Comparison of ENCODE assay signal across 22 cellular contexts in the genomic region with DNA sequence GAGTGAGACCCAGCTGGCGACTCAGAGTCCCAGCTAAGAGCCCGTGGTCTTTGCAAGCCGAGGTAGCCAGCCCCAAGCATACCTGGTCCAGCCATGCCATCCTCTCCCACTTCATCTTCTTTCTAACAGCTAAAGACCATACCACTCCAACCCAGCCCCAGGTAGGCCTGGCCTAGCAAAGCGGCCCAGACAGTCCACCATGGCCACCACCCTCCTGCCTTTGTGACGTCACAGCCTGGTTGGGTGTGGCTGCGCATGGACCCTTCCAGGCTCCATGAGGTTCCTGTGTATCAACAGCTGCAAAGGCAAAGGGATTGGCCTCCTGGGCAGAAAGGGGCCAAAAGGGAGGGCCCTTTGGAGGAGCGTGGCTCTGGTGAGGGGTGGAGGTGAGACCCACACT. TPM values are rescaled to one million over a fixed set of nuclear protein-coding genes. Genes with fewer than 3 reads are reported as not detected.
A peak's percentile ranks its signal among the peaks of the same experiment; 100 is the strongest.
DNase-seq lines count a peak whose midpoint lies in the region; ATAC-seq, FAIRE-seq and TF ChIP-seq lines count a peak whose summit lies in the region.
"Had no signal": no experiment of that assay in that cellular context is flagged by ENCODE, and none has a peak within 500 bp of the region (broad histone marks: within the 10 kb centered on the region; RNA-seq: fewer than 3 reads in every experiment).

No MANE protein-coding gene starts in this region.

- no peaks in the 10 kb centered on the region for H3K9me3 Mint-ChIP-seq in activated naive CD4-positive, alpha-beta T cell treated with anti-CD3 and anti-CD28 coated beads, Interleukin-2, amount 50 U/mL, for 72 hours
- H3K9me3 Mint-ChIP-seq: CD8-positive, alpha-beta memory T cell had no signal

- TF ChIP-seq EP300 in HepG2 (IDR thresholded peaks at IDR 0.05; ENCODE audit: low read depth in 2 of 2, low read length in 2 of 2) (no peak), HepG2 (CRISPR knock-in tag; IDR thresholded peaks at IDR 0.05; ENCODE audit: borderline replicate concordance) (no peak)

- no peak overlapping the region for H3K4me2 ChIP-seq in HepG2 (ENCODE audit: low read depth, low read length)

- CTCF ChIA-PET in HepG2 (lab: Yijun Ruan, JAX; ENCODE audit: low intra/inter-chr PET ratio, low total read pairs), result no interaction called here

- H3K27ac Mint-ChIP-seq in activated naive CD4-positive, alpha-beta T cell treated with anti-CD3 and anti-CD28 coated beads, Interleukin-2, amount 50 U/mL, for 72 hours, result no peak overlapping the region
- H3K27ac Mint-ChIP-seq: CD4-positive, CD25-positive, alpha-beta regulatory T cell; CD8-positive, alpha-beta memory T cell had no signal

- ATAC-seq in HepG2 (no peak), right lobe of liver (no peak), GM21723 (IDR thresholded peaks at IDR 0.05; ENCODE audit: unreplicated experiment) (no peak)
- ATAC-seq in activated naive CD4-positive, alpha-beta T cell treated with anti-CD3 and anti-CD28 coated beads, Interleukin-2, amount 50 U/mL, for 72 hours, result no peak
- ATAC-seq: GM12878 had no signal

- peaks cover 4 to 20% of the 10 kb centered on the region in 2 experiments; a peak in 4 of 5 replicates for H3K27me3 ChIP-seq in HepG2 (ENCODE audit: control insufficient read depth in 1 of 2, insufficient read depth in 2 of 2, low read length in 2 of 2)
- H3K27me3 ChIP-seq in right lobe of liver, result peaks cover 0 to 15% of the 10 kb centered on the region in 2 donors
- peaks cover 0 to 6% (median 0%) of the 10 kb centered on the region in 45 donors for H3K27me3 ChIP-seq in dorsolateral prefrontal cortex

- TF ChIP-seq RAD21 in HepG2 (CRISPR knock-in tag; IDR thresholded peaks at IDR 0.05), result no peak

- FAIRE-seq in HepG2 (lab: Jason Lieb, UNC), result no peak
- FAIRE-seq: GM12878 had no signal

- BruUV-seq in HepG2 (replicated peaks; lab: Mats Ljungman, UMichigan), result no TSS peak

- H3K4me1 ChIP-seq in HepG2 (ENCODE audit: insufficient read depth, low read length) (no peaks in the 10 kb centered on the region), right lobe of liver (peaks cover 0 to 14% (median 0%) of the 10 kb centered on the region in 4 donors)
- H3K4me1 ChIP-seq: BE2C, HAP-1 had no signal

- POLR2A ChIA-PET in HepG2 (lab: Yijun Ruan, JAX), result no interaction called here

- H3K9me3 ChIP-seq in HepG2 (ENCODE audit: low read length) (no peaks in the 10 kb centered on the region), right lobe of liver (no peaks in the 10 kb centered on the region)
- H3K9me3 ChIP-seq: BE2C, HAP-1 had no signal

- no peak overlapping the region for H3K9ac ChIP-seq in HepG2 (ENCODE audit: insufficient read depth, low read depth, low read length)
- H3K9ac ChIP-seq: GM23248 had no signal

- H3K4me3 ChIP-seq in HepG2 (replicated peaks in 1 of 3; ENCODE audit: insufficient read depth in 1 of 3, low read depth in 2 of 3, low read length in 3 of 3) (no peak overlapping the region), right lobe of liver (no peak overlapping the region), dorsolateral prefrontal cortex (peak overlapping the region in 41 of 59 donors; percentile 7 to 86 (median 76))
- H3K4me3 ChIP-seq: GM12878, GM23248, HAP-1 had no signal

- DNase-seq in HepG2 (ENCODE audit: low spot score) (no peak), right lobe of liver (no peak), dorsolateral prefrontal cortex (peak in 1 of 10 donors; percentile 37), posterior vena cava (ENCODE audit: low spot score) (peak; percentile 63), midbrain (lab: John Stamatoyannopoulos, UW) (no peak)
- DNase-seq in activated naive CD4-positive, alpha-beta T cell treated with anti-CD3 and anti-CD28 coated beads, Interleukin-2, amount 50 U/mL, for 72 hours (ENCODE audit: low spot score in 2 of 2), result no peak
- DNase-seq: BE2C; C1 segment of cervical spinal cord; CD4-positive, CD25-positive, alpha-beta regulatory T cell; CD8-positive, alpha-beta memory T cell; COR-L47; DMS 273 treated with DMSO at 0.1 percent for 48 hours; DMS53; DND-41; EL; GM23248; IMR-90 had no signal

- H3K36me3 Mint-ChIP-seq in activated naive CD4-positive, alpha-beta T cell treated with anti-CD3 and anti-CD28 coated beads, Interleukin-2, amount 50 U/mL, for 72 hours, result no peaks in the 10 kb centered on the region
- H3K36me3 Mint-ChIP-seq: CD4-positive, CD25-positive, alpha-beta regulatory T cell; CD8-positive, alpha-beta memory T cell had no signal

- TF ChIP-seq CTCF in HepG2 (CRISPR knock-in tag; IDR thresholded peaks at IDR 0.05) (no peak), right lobe of liver (IDR thresholded peaks at IDR 0.05) (no peak), dorsolateral prefrontal cortex (IDR thresholded peaks at IDR 0.05 in 54 of 56, conservative IDR thresholded peaks at IDR 0.05 in 2 of 56; ENCODE audit: low read depth in 1 of 56, partially characterized antibody in 56 of 56) (no peak)

- H3K36me3 ChIP-seq in HepG2 (replicated peaks in 1 of 2; ENCODE audit: control insufficient read depth in 1 of 2, insufficient read depth in 2 of 2, low read length in 2 of 2), result no peaks in the 10 kb centered on the region
- H3K36me3 ChIP-seq in right lobe of liver, result no peaks in the 10 kb centered on the region
- H3K36me3 ChIP-seq: BE2C, HAP-1 had no signal

- no peaks in the 10 kb centered on the region for H4K20me1 ChIP-seq in HepG2 (ENCODE audit: insufficient read depth, low read length)

- H3K27ac ChIP-seq in HepG2 (ENCODE audit: extremely low read length, insufficient read depth, low read length), result no peak overlapping the region
- H3K27ac ChIP-seq in right lobe of liver, result no peak overlapping the region
- H3K27ac ChIP-seq in dorsolateral prefrontal cortex, result peak overlapping the region in 11 of 59 donors; percentile 1 to 96 (median 19)
- H3K27ac ChIP-seq: 22Rv1, GM23248 had no signal

- TF ChIP-seq POLR2A in HepG2 (IDR thresholded peaks at IDR 0.05; ENCODE audit: insufficient read depth in 1 of 2, low read depth in 2 of 2, low read length in 2 of 2), result no peak
- TF ChIP-seq POLR2A in right lobe of liver (IDR thresholded peaks at IDR 0.05), result no peak

- WGBS in HepG2 (ENCODE audit: low lambda C conversion rate), result 0% methylated on average over 2 of the region's 7 CpGs
- WGBS in right lobe of liver (ENCODE audit: insufficient coverage, low coverage, low lambda C conversion rate, missing lambda C conversion rate), result no CpG with 5 or more reads among the region's 7 CpGs

- H3K79me2 ChIP-seq in HepG2 (ENCODE audit: insufficient read depth, low read length), result no peaks in the 10 kb centered on the region

- in situ Hi-C loops in HepG2 (cut with HindIII; ENCODE audit: extremely low pct_ligation_motif_present, low pct_unique_long_range_greater_than_20kb), result no loop called here

- intact Hi-C loops in HepG2 (cut with micrococcal nuclease; ENCODE audit: unreplicated experiment) (no loop called here), right lobe of liver (cut with DNase I) (no loop called here), dorsolateral prefrontal cortex (cut with DNase I) (loop anchor here in 1 of 2 donors (5.0 kb wide), 1 partner anchor 1340 kb away; no protein-coding TSS in a partner anchor), posterior vena cava (cut with DNase I) (loop anchor here (10.0 kb wide), 3 partner anchors 178 to 578 kb away; no protein-coding TSS in a partner anchor)

- H2AFZ ChIP-seq in HepG2 (ENCODE audit: low read length), result no peak overlapping the region
- H2AFZ ChIP-seq: GM23248 had no signal

TF ChIP-seq in HepG2, 621 proteins besides CTCF, POLR2A, EP300 and RAD21 (continues in another document):
- no peak for TF ChIP-seq SAP130 (CRISPR knock-in tag; IDR thresholded peaks at IDR 0.05; ENCODE audit: low read depth)
- TF ChIP-seq, protein P1, sequence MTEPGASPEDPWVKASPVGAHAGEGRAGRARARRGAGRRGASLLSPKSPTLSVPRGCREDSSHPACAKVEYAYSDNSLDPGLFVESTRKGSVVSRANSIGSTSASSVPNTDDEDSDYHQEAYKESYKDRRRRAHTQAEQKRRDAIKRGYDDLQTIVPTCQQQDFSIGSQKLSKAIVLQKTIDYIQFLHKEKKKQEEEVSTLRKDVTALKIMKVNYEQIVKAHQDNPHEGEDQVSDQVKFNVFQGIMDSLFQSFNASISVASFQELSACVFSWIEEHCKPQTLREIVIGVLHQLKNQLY (CRISPR knock-in tag; IDR thresholded peaks at IDR 0.05), result no peak

RNA-seq across cellular contexts. Expression of a gene that starts 4.1 kb away (rescaled TPM):
- total RNA-seq in HepG2 (2016; rRNA removed; fragmentation: Illumina TruSeq; extraction: Trizol) (not detected in 2 replicates), right lobe of liver (under 1 TPM; 0.35 to 0.75 (median 0.46) TPM), dorsolateral prefrontal cortex (100 to 1,000 TPM in 110 of 120 experiments, 10 to 100 TPM in 10; 64.9 to 227 (median 138) TPM), posterior vena cava (10 to 100 TPM; 34.3 to 94.1 TPM)
- total RNA-seq in HepG2 (2016; cell fraction: cytosol; rRNA removed; fragmentation: Illumina TruSeq; extraction: Trizol; ENCODE audit: low read depth), result not detected in 2 replicates
- not detected in 2 replicates for total RNA-seq in HepG2 (2016; cell fraction: insoluble cytoplasmic fraction; rRNA removed; fragmentation: Illumina TruSeq; extraction: Trizol)
- total RNA-seq in HepG2 (2016; cell fraction: membrane; rRNA removed; fragmentation: Illumina TruSeq; extraction: Trizol), result not detected in 2 replicates
- total RNA-seq in HepG2 (2016; cell fraction: nucleus; rRNA removed; fragmentation: Illumina TruSeq; extraction: Trizol), result not detected in 2 replicates
- not detected in 2 replicates for polyA plus RNA-seq in HepG2 (2011; rRNA removed)
- not detected in 2 replicates for polyA plus RNA-seq in HepG2 (2011; cell fraction: cytosol; rRNA removed)
- not detected in 2 replicates for polyA plus RNA-seq in HepG2 (2011; cell fraction: nucleus; rRNA removed)
- polyA plus RNA-seq in HepG2 (2012), result not detected in 2 replicates
- not detected in 2 replicates for polyA plus RNA-seq in HepG2 (2016; cell fraction: cytosol; fragmentation: Illumina TruSeq; extraction: Trizol; ENCODE audit: low read depth)
- polyA plus RNA-seq in HepG2 (2016; cell fraction: insoluble cytoplasmic fraction; fragmentation: Illumina TruSeq; extraction: Trizol; ENCODE audit: low read depth), result not detected in 2 replicates
- polyA plus RNA-seq in HepG2 (2016; cell fraction: membrane; fragmentation: Illumina TruSeq; extraction: Trizol; ENCODE audit: low read depth), result not detected in 2 replicates
- not detected in 2 replicates for polyA plus RNA-seq in HepG2 (2016; cell fraction: nucleus; fragmentation: Illumina TruSeq; extraction: Trizol; ENCODE audit: insufficient read depth, low read depth)
- polyA minus RNA-seq in HepG2 (2011; rRNA and poly(A)+ RNA removed; ENCODE audit: low replicate concordance), result 0.23 TPM in 1 of 2 replicates, not detected in the other
- polyA minus RNA-seq in HepG2 (2011; cell fraction: cytosol; rRNA and poly(A)+ RNA removed), result not detected in 2 replicates
- not detected in 2 replicates for polyA minus RNA-seq in HepG2 (2011; cell fraction: nucleus; rRNA and poly(A)+ RNA removed)
- 1 to 10 TPM in 1 of 2 donors, under 1 TPM in 1; 0.71 to 4.0 TPM for total RNA-seq in activated naive CD4-positive, alpha-beta T cell treated with anti-CD3 and anti-CD28 coated beads, Interleukin-2, amount 50 U/mL, for 72 hours
- total RNA-seq: A673; CD4-positive, CD25-positive, alpha-beta regulatory T cell; GM12878; GM23248 had no signal
- polyA plus RNA-seq: CD4-positive, CD25-positive, alpha-beta regulatory T cell; CD8-positive, alpha-beta memory T cell; GM12878; GM23248 had no signal

Comparison
In these comparisons a context has a peak if more than half of its experiments do, and no peak if none do; other contexts are left out.
1. H3K4me3 ChIP-seq: peak in dorsolateral prefrontal cortex (41 of 59); none in HepG2 (0 of 3) and right lobe of liver (0 of 3).
2. RNA of a gene that starts 4.1 kb away (total RNA-seq): 64.9 to 227 TPM in dorsolateral prefrontal cortex and 34.3 to 94.1 TPM in posterior vena cava; 0.71 to 4.0 TPM in activated naive CD4-positive, alpha-beta T cell treated with anti-CD3 and anti-CD28 coated beads, Interleukin-2, amount 50 U/mL, for 72 hours, 0.35 to 0.75 TPM in right lobe of liver and not detected in HepG2; every median in the first group is over 4 times any median in the second.
3. intact Hi-C loops: an anchor here in posterior vena cava (10.0 kb wide); none called in HepG2 and right lobe of liver.